ENCODE assay signal across 23 cellular contexts in genomic region chr5:128237504-128237903, GRCh38.
DNase-seq lines count a peak whose midpoint lies in the region; ATAC-seq and TF ChIP-seq lines count a peak whose summit lies in the region.
"Had no signal": no experiment of that assay in that cellular context is flagged by ENCODE, and none has a peak within 500 bp of the region (broad histone marks: within the 10 kb centered on the region; RNA-seq: fewer than 3 reads in every experiment).

No MANE protein-coding gene starts in this region.

- H3K4me3 ChIP-seq in AG09309 (ENCODE audit: control insufficient read depth, low read depth, low read length), result no peak overlapping the region
- H3K4me3 ChIP-seq in Loucy (ENCODE audit: low read length, poor library complexity, severe bottlenecking), result peak overlapping the region; percentile 16
- H3K4me3 ChIP-seq in astrocyte of the spinal cord (ENCODE audit: low read depth, low read length), result no peak overlapping the region
- H3K4me3 ChIP-seq in aorta (ENCODE audit: low read length in 2 of 2), result no peak overlapping the region
- H3K4me3 ChIP-seq: left ventricle myocardium inferior, mucosa of descending colon, SJCRH30 had no signal

- H3K9me3 ChIP-seq in Loucy (ENCODE audit: insufficient read depth, low read depth, low read length) (no peaks in the 10 kb centered on the region), aorta (ENCODE audit: control insufficient read depth, low read length) (no peaks in the 10 kb centered on the region)
- H3K9me3 ChIP-seq: left ventricle myocardium inferior, mucosa of descending colon, SJCRH30 had no signal

- no peak overlapping the region for H3K4me3 Mint-ChIP-seq in glutamatergic neuron (ENCODE audit: unreplicated experiment)
- H3K4me3 Mint-ChIP-seq: activated B cell treated with CpG ODN at 0.5 μM for 24 hours; activated CD8-positive, alpha-beta T cell treated with anti-CD3 and anti-CD28 coated beads, Interleukin-2, amount 10 ng/mL, durations not matched to agents 7 days and 5 days; activated naive CD4-positive, alpha-beta T cell treated with anti-CD3 and anti-CD28 coated beads, Interleukin-2, amount 50 U/mL, for 24 hours; activated T-cell treated with anti-CD3 and anti-CD28 coated beads, Interleukin-2, amount 50 U/mL, for 24 hours; T-helper 2 cell treated with Interferon-gamma antibody and Interleukin-4, amounts not matched to agents 5 μg/mL and 100 μg/mL, for 36 hours had no signal

- H3K9me3 Mint-ChIP-seq in glutamatergic neuron (ENCODE audit: unreplicated experiment), result peaks cover 2% of the 10 kb centered on the region
- H3K9me3 Mint-ChIP-seq: activated B cell treated with CpG ODN at 0.5 μM for 24 hours; activated naive CD4-positive, alpha-beta T cell treated with anti-CD3 and anti-CD28 coated beads, Interleukin-2, amount 50 U/mL, for 24 hours; activated T-cell treated with anti-CD3 and anti-CD28 coated beads, Interleukin-2, amount 50 U/mL, for 24 hours; T-helper 2 cell treated with Interferon-gamma antibody and Interleukin-4, amounts not matched to agents 5 μg/mL and 100 μg/mL, for 36 hours had no signal

- ATAC-seq in aorta (ENCODE audit: low FRiP score) (no peak), HG03469 (IDR thresholded peaks at IDR 0.05; ENCODE audit: unreplicated experiment) (no peak), HG03175 (IDR thresholded peaks at IDR 0.05; ENCODE audit: unreplicated experiment) (no peak)
- ATAC-seq: activated CD8-positive, alpha-beta T cell treated with anti-CD3 and anti-CD28 coated beads, Interleukin-2, amount 10 ng/mL, durations not matched to agents 7 days and 5 days; mucosa of descending colon had no signal

- H3K36me3 Mint-ChIP-seq in glutamatergic neuron (ENCODE audit: unreplicated experiment), result no peaks in the 10 kb centered on the region
- H3K36me3 Mint-ChIP-seq: activated naive CD4-positive, alpha-beta T cell treated with anti-CD3 and anti-CD28 coated beads, Interleukin-2, amount 50 U/mL, for 24 hours had no signal

- no peaks in the 10 kb centered on the region for H3K27me3 ChIP-seq in Loucy (ENCODE audit: insufficient read depth, low read length, poor library complexity, severe bottlenecking)
- peaks cover 0 to 1% of the 10 kb centered on the region in 2 donors for H3K27me3 ChIP-seq in aorta (ENCODE audit: control insufficient read depth in 1 of 2, insufficient read depth in 2 of 2, low read length in 1 of 2)
- H3K27me3 ChIP-seq: SJCRH30 had no signal

- H2AFZ ChIP-seq in Loucy (ENCODE audit: low read length), result no peak overlapping the region

- peak overlapping the region; percentile 57 for H3K4me2 ChIP-seq in Loucy (ENCODE audit: low read depth, low read length, poor library complexity, severe bottlenecking)

- no peaks in the 10 kb centered on the region for H3K27me3 Mint-ChIP-seq in glutamatergic neuron (ENCODE audit: unreplicated experiment)

- intact Hi-C loops in aorta (cut with DNase I), result no loop called here

- H3K36me3 ChIP-seq in Loucy (ENCODE audit: insufficient read depth, low read length) (no peaks in the 10 kb centered on the region), aorta (ENCODE audit: control insufficient read depth in 1 of 2, insufficient read depth in 2 of 2, low read length in 1 of 2) (no peaks in the 10 kb centered on the region)
- H3K36me3 ChIP-seq: left ventricle myocardium inferior, SJCRH30 had no signal

- H3K4me1 Mint-ChIP-seq in glutamatergic neuron (ENCODE audit: low read depth, unreplicated experiment), result peaks cover 7% of the 10 kb centered on the region
- H3K4me1 Mint-ChIP-seq: activated B cell treated with CpG ODN at 0.5 μM for 24 hours; activated naive CD4-positive, alpha-beta T cell treated with anti-CD3 and anti-CD28 coated beads, Interleukin-2, amount 50 U/mL, for 24 hours had no signal

- H3K27ac ChIP-seq in aorta (ENCODE audit: low read depth in 1 of 2, low read length in 2 of 2), result no peak overlapping the region
- H3K27ac ChIP-seq: C4-2B, epithelial cell of prostate, left ventricle myocardium inferior, SJCRH30 had no signal

- in situ Hi-C loops in astrocyte of the spinal cord (cut with HindIII; ENCODE audit: low sequenced_read_pairs), result no loop called here

- H3K9me2 ChIP-seq in Loucy (replicated peaks; ENCODE audit: low read depth, low read length), result no peaks in the 10 kb centered on the region

- no peak for TF ChIP-seq CTCF in AG09309 (IDR thresholded peaks at IDR 0.05; ENCODE audit: control insufficient read depth, insufficient read depth, low read depth, low read length, missing control alignments)
- no peak for TF ChIP-seq CTCF in Loucy (conservative IDR thresholded peaks at IDR 0.05; ENCODE audit: low read length)
- no peak for TF ChIP-seq CTCF in astrocyte of the spinal cord (IDR thresholded peaks at IDR 0.05; ENCODE audit: low read depth, low read length)
- no peak for TF ChIP-seq CTCF in glutamatergic neuron (IDR thresholded peaks at IDR 0.05; ENCODE audit: partially characterized antibody, unreplicated experiment)

- 17 to 22% methylated on average over 6 of the region's 6 CpGs for WGBS in aorta, 2 donors

- no peaks in the 10 kb centered on the region for H3K79me2 ChIP-seq in Loucy (ENCODE audit: insufficient read depth, low read length)

- H3K9ac ChIP-seq in Loucy (ENCODE audit: low read depth, low read length, poor library complexity, severe bottlenecking), result no peak overlapping the region

- no peaks in the 10 kb centered on the region for H4K20me1 ChIP-seq in Loucy (ENCODE audit: insufficient read depth, low read length, poor library complexity, severe bottlenecking)

- H3F3A ChIP-seq in Loucy (ENCODE audit: low read depth), result no peaks in the 10 kb centered on the region

- H3K4me1 ChIP-seq in Loucy (ENCODE audit: insufficient read depth, low read length, poor library complexity, severe bottlenecking) (peaks cover 12% of the 10 kb centered on the region), aorta (ENCODE audit: control insufficient read depth in 1 of 2, insufficient read depth in 2 of 2, low read length in 2 of 2) (no peaks in the 10 kb centered on the region)
- H3K4me1 ChIP-seq: SJCRH30 had no signal

- DNase-seq in AG09309 (ENCODE audit: low read depth), result peak; percentile 83
- peak; percentile 65 for DNase-seq in astrocyte of the spinal cord (ENCODE audit: low read depth, low spot score)
- no peak for DNase-seq in glutamatergic neuron
- DNase-seq in aorta, result no peak
- DNase-seq in AG08395 (ENCODE audit: low spot score), result no peak
- DNase-seq: activated B cell treated with CpG ODN at 0.5 μM for 24 hours; activated CD8-positive, alpha-beta T cell treated with anti-CD3 and anti-CD28 coated beads, Interleukin-2, amount 10 ng/mL, durations not matched to agents 7 days and 5 days; activated T-cell treated with anti-CD3 and anti-CD28 coated beads, Interleukin-2, amount 50 U/mL, for 24 hours; H7; KG1; left ventricle myocardium inferior; mucosa of descending colon; NCI-H1048; NCI-H2107; NCI-H774 had no signal

- H3K27ac Mint-ChIP-seq in glutamatergic neuron (ENCODE audit: unreplicated experiment), result peak overlapping the region; percentile 36
- H3K27ac Mint-ChIP-seq: activated B cell treated with CpG ODN at 0.5 μM for 24 hours; activated CD8-positive, alpha-beta T cell treated with anti-CD3 and anti-CD28 coated beads, Interleukin-2, amount 10 ng/mL, durations not matched to agents 7 days and 5 days; activated naive CD4-positive, alpha-beta T cell treated with anti-CD3 and anti-CD28 coated beads, Interleukin-2, amount 50 U/mL, for 24 hours; activated T-cell treated with anti-CD3 and anti-CD28 coated beads, Interleukin-2, amount 50 U/mL, for 24 hours; T-helper 2 cell treated with Interferon-gamma antibody and Interleukin-4, amounts not matched to agents 5 μg/mL and 100 μg/mL, for 36 hours had no signal

Comparison
In these comparisons a context has a peak if more than half of its experiments do, and no peak if none do; other contexts are left out.
1. DNase-seq: peak in AG09309 (single experiment) and astrocyte of the spinal cord (single experiment); none in glutamatergic neuron (single experiment), aorta (0 of 2) and AG08395 (single experiment).